ENCODE assay signal across 2 cellular contexts in the genomic region with DNA sequence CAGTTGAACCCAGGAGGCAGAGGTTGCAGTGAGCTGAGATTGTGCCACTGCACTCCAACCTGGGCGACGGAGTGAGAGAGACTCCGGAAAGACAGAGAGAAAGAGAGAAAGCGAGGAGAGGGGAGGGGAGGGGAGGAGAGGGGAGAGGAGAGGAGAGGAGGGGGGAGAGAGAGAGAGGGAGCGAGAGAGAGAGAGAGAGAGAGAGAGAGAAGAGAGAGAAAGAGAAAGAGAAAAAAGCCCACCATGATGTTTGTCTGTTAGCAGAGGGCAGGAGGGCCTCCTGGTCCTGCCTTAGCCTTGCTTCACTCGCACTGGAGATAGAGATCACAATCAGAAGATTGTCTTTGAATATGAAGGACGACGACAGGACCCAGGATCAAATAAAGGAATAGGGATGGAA.
TF ChIP-seq lines count a peak whose summit lies in the region.

No MANE protein-coding gene starts in this region.

TF ChIP-seq in SK-N-SH, 30 proteins besides CTCF, POLR2A, EP300 and RAD21 (continued from another document):
- TF ChIP-seq, protein P1, sequence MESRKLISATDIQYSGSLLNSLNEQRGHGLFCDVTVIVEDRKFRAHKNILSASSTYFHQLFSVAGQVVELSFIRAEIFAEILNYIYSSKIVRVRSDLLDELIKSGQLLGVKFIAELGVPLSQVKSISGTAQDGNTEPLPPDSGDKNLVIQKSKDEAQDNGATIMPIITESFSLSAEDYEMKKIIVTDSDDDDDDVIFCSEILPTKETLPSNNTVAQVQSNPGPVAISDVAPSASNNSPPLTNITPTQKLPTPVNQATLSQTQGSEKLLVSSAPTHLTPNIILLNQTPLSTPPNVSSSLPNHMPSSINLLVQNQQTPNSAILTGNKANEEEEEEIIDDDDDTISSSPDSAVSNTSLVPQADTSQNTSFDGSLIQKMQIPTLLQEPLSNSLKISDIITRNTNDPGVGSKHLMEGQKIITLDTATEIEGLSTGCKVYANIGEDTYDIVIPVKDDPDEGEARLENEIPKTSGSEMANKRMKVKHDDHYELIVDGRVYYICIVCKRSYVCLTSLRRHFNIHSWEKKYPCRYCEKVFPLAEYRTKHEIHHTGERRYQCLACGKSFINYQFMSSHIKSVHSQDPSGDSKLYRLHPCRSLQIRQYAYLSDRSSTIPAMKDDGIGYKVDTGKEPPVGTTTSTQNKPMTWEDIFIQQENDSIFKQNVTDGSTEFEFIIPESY (IDR thresholded peaks at IDR 0.05; ENCODE audit: borderline replicate concordance, low read depth): no peak
- no peak for TF ChIP-seq JUND (IDR thresholded peaks at IDR 0.05)
- TF ChIP-seq, protein P2, sequence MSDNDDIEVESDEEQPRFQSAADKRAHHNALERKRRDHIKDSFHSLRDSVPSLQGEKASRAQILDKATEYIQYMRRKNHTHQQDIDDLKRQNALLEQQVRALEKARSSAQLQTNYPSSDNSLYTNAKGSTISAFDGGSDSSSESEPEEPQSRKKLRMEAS (IDR thresholded peaks at IDR 0.05; ENCODE audit: low read depth): no peak
- no peak for TF ChIP-seq FOXJ3 (CRISPR knock-in tag; IDR thresholded peaks at IDR 0.05)
- TF ChIP-seq RXRA (IDR thresholded peaks at IDR 0.05; ENCODE audit: borderline replicate concordance, low read depth): no peak
- TF ChIP-seq YY1 (IDR thresholded peaks at IDR 0.05; ENCODE audit: low read depth): no peak

TF ChIP-seq in SK-N-SH treated with all-trans-retinoic acid at 6 μM for 48 hours, 23 proteins besides CTCF, POLR2A, EP300 and RAD21 (continued from another document):
- TF ChIP-seq SNAI2 (CRISPR knock-in tag; IDR thresholded peaks at IDR 0.05) (no peak), ARNTL (CRISPR knock-in tag; IDR thresholded peaks at IDR 0.05; ENCODE audit: borderline replicate concordance, low read depth) (no peak), ZC3H10 (CRISPR knock-in tag; IDR thresholded peaks at IDR 0.05) (no peak), ZNF70 (CRISPR knock-in tag; IDR thresholded peaks at IDR 0.05) (no peak), RARB (CRISPR knock-in tag; IDR thresholded peaks at IDR 0.05) (no peak)
- TF ChIP-seq, protein P3, sequence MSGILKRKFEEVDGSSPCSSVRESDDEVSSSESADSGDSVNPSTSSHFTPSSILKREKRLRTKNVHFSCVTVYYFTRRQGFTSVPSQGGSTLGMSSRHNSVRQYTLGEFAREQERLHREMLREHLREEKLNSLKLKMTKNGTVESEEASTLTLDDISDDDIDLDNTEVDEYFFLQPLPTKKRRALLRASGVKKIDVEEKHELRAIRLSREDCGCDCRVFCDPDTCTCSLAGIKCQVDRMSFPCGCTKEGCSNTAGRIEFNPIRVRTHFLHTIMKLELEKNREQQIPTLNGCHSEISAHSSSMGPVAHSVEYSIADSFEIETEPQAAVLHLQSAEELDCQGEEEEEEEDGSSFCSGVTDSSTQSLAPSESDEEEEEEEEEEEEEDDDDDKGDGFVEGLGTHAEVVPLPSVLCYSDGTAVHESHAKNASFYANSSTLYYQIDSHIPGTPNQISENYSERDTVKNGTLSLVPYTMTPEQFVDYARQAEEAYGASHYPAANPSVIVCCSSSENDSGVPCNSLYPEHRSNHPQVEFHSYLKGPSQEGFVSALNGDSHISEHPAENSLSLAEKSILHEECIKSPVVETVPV (CRISPR knock-in tag; IDR thresholded peaks at IDR 0.05): no peak
- TF ChIP-seq, protein P4, sequence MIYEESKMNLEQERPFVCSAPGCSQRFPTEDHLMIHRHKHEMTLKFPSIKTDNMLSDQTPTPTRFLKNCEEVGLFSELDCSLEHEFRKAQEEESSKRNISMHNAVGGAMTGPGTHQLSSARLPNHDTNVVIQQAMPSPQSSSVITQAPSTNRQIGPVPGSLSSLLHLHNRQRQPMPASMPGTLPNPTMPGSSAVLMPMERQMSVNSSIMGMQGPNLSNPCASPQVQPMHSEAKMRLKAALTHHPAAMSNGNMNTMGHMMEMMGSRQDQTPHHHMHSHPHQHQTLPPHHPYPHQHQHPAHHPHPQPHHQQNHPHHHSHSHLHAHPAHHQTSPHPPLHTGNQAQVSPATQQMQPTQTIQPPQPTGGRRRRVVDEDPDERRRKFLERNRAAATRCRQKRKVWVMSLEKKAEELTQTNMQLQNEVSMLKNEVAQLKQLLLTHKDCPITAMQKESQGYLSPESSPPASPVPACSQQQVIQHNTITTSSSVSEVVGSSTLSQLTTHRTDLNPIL (CRISPR knock-in tag; IDR thresholded peaks at IDR 0.05; ENCODE audit: low read depth): no peak
- TF ChIP-seq, protein P5, sequence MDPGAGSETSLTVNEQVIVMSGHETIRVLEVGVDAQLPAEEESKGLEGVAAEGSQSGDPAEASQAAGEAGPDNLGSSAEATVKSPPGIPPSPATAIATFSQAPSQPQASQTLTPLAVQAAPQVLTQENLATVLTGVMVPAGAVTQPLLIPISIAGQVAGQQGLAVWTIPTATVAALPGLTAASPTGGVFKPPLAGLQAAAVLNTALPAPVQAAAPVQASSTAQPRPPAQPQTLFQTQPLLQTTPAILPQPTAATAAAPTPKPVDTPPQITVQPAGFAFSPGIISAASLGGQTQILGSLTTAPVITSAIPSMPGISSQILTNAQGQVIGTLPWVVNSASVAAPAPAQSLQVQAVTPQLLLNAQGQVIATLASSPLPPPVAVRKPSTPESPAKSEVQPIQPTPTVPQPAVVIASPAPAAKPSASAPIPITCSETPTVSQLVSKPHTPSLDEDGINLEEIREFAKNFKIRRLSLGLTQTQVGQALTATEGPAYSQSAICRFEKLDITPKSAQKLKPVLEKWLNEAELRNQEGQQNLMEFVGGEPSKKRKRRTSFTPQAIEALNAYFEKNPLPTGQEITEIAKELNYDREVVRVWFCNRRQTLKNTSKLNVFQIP (CRISPR knock-in tag; IDR thresholded peaks at IDR 0.05; ENCODE audit: borderline replicate concordance, low read depth): no peak
- TF ChIP-seq, protein P6, sequence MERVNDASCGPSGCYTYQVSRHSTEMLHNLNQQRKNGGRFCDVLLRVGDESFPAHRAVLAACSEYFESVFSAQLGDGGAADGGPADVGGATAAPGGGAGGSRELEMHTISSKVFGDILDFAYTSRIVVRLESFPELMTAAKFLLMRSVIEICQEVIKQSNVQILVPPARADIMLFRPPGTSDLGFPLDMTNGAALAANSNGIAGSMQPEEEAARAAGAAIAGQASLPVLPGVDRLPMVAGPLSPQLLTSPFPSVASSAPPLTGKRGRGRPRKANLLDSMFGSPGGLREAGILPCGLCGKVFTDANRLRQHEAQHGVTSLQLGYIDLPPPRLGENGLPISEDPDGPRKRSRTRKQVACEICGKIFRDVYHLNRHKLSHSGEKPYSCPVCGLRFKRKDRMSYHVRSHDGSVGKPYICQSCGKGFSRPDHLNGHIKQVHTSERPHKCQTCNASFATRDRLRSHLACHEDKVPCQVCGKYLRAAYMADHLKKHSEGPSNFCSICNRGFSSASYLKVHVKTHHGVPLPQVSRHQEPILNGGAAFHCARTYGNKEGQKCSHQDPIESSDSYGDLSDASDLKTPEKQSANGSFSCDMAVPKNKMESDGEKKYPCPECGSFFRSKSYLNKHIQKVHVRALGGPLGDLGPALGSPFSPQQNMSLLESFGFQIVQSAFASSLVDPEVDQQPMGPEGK (CRISPR knock-in tag; IDR thresholded peaks at IDR 0.05; ENCODE audit: borderline replicate concordance): no peak
